ENCODE assay signal across 23 cellular contexts in genomic region chr14:61238611-61239010, GRCh38. TPM values are rescaled to one million over a fixed set of nuclear protein-coding genes. Genes with fewer than 3 reads are reported as not detected.
"Had no signal": no experiment of that assay in that cellular context is flagged by ENCODE, and none has a peak within 500 bp of the region (broad histone marks: within the 10 kb centered on the region; RNA-seq: fewer than 3 reads in every experiment).

No MANE protein-coding gene starts in this region.

- FAIRE-seq: colon, TTC549 had no signal

- ATAC-seq: activated T-helper 17 cell treated with anti-CD3 and anti-CD28 coated beads, Interleukin-2, amount 50 U/mL, for 72 hours; T-cell had no signal

- DNase-seq: activated CD4-positive, alpha-beta memory T cell treated with anti-CD3 and anti-CD28 coated beads for 36 hours; activated CD4-positive, alpha-beta T cell treated with anti-CD3 and anti-CD28 coated beads, Interleukin-2, amount 10 ng/mL, durations not matched to agents 7 days and 5 days; activated CD4-positive, CD25-positive, alpha-beta regulatory T cell; activated CD8-positive, alpha-beta memory T cell treated with anti-CD3 and anti-CD28 coated beads for 24 hours; activated gamma-delta T cell; activated naive CD4-positive, alpha-beta T cell treated with anti-CD3 and anti-CD28 coated beads, Interleukin-2, amount 10 ng/mL, durations not matched to agents 7 days and 5 days; activated naive CD8-positive, alpha-beta T cell treated with anti-CD3 and anti-CD28 coated beads for 36 hours; activated T-cell treated with anti-CD3 and anti-CD28 coated beads for 4 hours; activated T-cell treated with anti-CD3 and anti-CD28 coated beads, Interleukin-2, amount 50 U/mL, for 48 hours; cerebellar nuclear complex; MM.1S; NCI-H1105; NCI-H1694 treated with DMSO at 0.1 percent for 48 hours; NCI-H524; SIG-M5; T-cell; T-helper 2 cell; T1000 had no signal

RNA-seq across cellular contexts. Expression of gene TMEM30B, which starts 42.5 kb away (rescaled TPM):
- total RNA-seq: OCI-LY7, RPMI7951 had no signal
